In genomic region chr2:145753209-145753608, GRCh38 we compare ENCODE assay signal across 14 cellular contexts.
DNase-seq lines count a peak whose midpoint lies in the region; ATAC-seq and TF ChIP-seq lines count a peak whose summit lies in the region.
"Had no signal": no experiment of that assay in that cellular context is flagged by ENCODE, and none has a peak within 500 bp of the region (broad histone marks: within the 10 kb centered on the region; RNA-seq: fewer than 3 reads in every experiment).

No MANE protein-coding gene starts in this region.

- H3K9me3 ChIP-seq in right cardiac atrium (ENCODE audit: control insufficient read depth, low read length), result no peaks in the 10 kb centered on the region
- H3K9me3 ChIP-seq in heart right ventricle, result no peaks in the 10 kb centered on the region
- no peaks in the 10 kb centered on the region for H3K9me3 ChIP-seq in transverse colon
- H3K9me3 ChIP-seq: gastrocnemius medialis, neutrophil had no signal

- 51% methylated on average over 5 of the region's 5 CpGs for WGBS in right cardiac atrium
- 47 to 49% methylated on average over 5 of the region's 5 CpGs for WGBS in heart right ventricle, 2 donors
- whole genome bisulfite sequencing in transverse colon (ENCODE audit: low coverage in 1 of 2), 2 donors, result 71 to 74% methylated on average over 4 to 5 of the region's 5 CpGs

- no peak overlapping the region for H3K4me3 Mint-ChIP-seq in neural crest cell

- peaks cover 42% of the 10 kb centered on the region for H3K4me1 Mint-ChIP-seq in neural crest cell

- peak in 1 of 3 donors; percentile 36 for DNase-seq in right cardiac atrium
- DNase-seq in heart right ventricle, result no peak
- no peak for DNase-seq in coronary artery (ENCODE audit: low spot score)
- no peak for DNase-seq in neural crest cell (ENCODE audit: low read depth, low spot score)
- no peak for DNase-seq in transverse colon
- no peak for DNase-seq in NCI-H2029 treated with DMSO at 0.1 percent for 48 hours (lab: John Stamatoyannopoulos, UW)
- DNase-seq in NCI-H2171 treated with DMSO at 0.1 percent for 48 hours (lab: John Stamatoyannopoulos, UW), result no peak
- no peak for DNase-seq in NCI-H1092 (lab: John Stamatoyannopoulos, UW)
- DNase-seq: activated CD4-positive, alpha-beta T cell treated with anti-CD3 and anti-CD28 coated beads, Interleukin-2, amount 50 U/mL, for 1 hour; gastrocnemius medialis; SHP77 treated with DMSO at 0.1 percent for 48 hours had no signal

- H3K9me3 Mint-ChIP-seq in neural crest cell, result peaks cover 2% of the 10 kb centered on the region

- H3K4me1 ChIP-seq in right cardiac atrium (ENCODE audit: control insufficient read depth, insufficient read depth, low read length) (peaks cover 9% of the 10 kb centered on the region), heart right ventricle (peaks cover 0 to 40% (median 20%) of the 10 kb centered on the region in 9 donors), transverse colon (peaks cover 0 to 23% (median 0%) of the 10 kb centered on the region in 4 donors)

- H3K27ac ChIP-seq in right cardiac atrium (ENCODE audit: low read length) (peak overlapping the region; percentile 52), heart right ventricle (peak overlapping the region in 5 of 10 donors; percentile 27 to 81 (median 54)), coronary artery (peak overlapping the region; percentile 61 to 81), transverse colon (peak overlapping the region in 3 of 4 donors; percentile 61 to 75 (median 72))
- H3K27ac ChIP-seq: neutrophil had no signal

- in situ Hi-C loops in transverse colon (cut with MboI; ENCODE audit: low pct_ligation_motif_present in 1 of 4, low pct_unique_long_range_greater_than_20kb in 1 of 4, low sequenced_read_pairs in 3 of 4), result loop anchor here in 1 of 4 donors (25.0 kb wide), 1 partner anchor 1241 kb away; the partner anchor contains the start of gene ZEB2

- no peaks in the 10 kb centered on the region for H3K36me3 Mint-ChIP-seq in neural crest cell (ENCODE audit: low read depth)
- H3K36me3 Mint-ChIP-seq: activated naive CD4-positive, alpha-beta T cell treated with anti-CD3 and anti-CD28 coated beads, Interleukin-2, amount 50 U/mL, for 72 hours had no signal

- H3K27me3 ChIP-seq in right cardiac atrium (ENCODE audit: control insufficient read depth, insufficient read depth) (no peaks in the 10 kb centered on the region), heart right ventricle (no peaks in the 10 kb centered on the region), transverse colon (no peaks in the 10 kb centered on the region)
- H3K27me3 ChIP-seq: gastrocnemius medialis had no signal

- no peak for TF ChIP-seq POLR2A in transverse colon (IDR thresholded peaks at IDR 0.05)

- intact Hi-C loops in right cardiac atrium (cut with DNase I), result loop anchor here in 3 of 4 donors (5.0 to 10.0 kb wide), 2 partner anchors 1228 to 1236 kb away; partner anchors contain the start of gene ZEB2 (in 2 of the 3)
- intact Hi-C loops in heart right ventricle (cut with DNase I), result loop anchor here in 4 of 10 donors (5.0 to 10.0 kb wide), 3 partner anchors 1231 to 1368 kb away; partner anchors contain the start of gene ZEB2 (in 2 of the 4)
- intact Hi-C loops in transverse colon (cut with DNase I; ENCODE audit: low total_unique reads), result no loop called here

- no peak for TF ChIP-seq EP300 in transverse colon (IDR thresholded peaks at IDR 0.05; ENCODE audit: low read depth)

- H3K4me3 ChIP-seq in right cardiac atrium (ENCODE audit: low read length) (no peak overlapping the region), heart right ventricle (no peak overlapping the region), coronary artery (no peak overlapping the region), transverse colon (no peak overlapping the region)
- H3K4me3 ChIP-seq: gastrocnemius medialis, lung had no signal

- TF ChIP-seq CTCF in heart right ventricle (IDR thresholded peaks at IDR 0.05), result no peak
- no peak for TF ChIP-seq CTCF in coronary artery (IDR thresholded peaks at IDR 0.05)
- TF ChIP-seq CTCF in neural crest cell (conservative IDR thresholded peaks at IDR 0.05), result no peak
- TF ChIP-seq CTCF in transverse colon (IDR thresholded peaks at IDR 0.05), result no peak

- peak overlapping the region; percentile 91 for H3K27ac Mint-ChIP-seq in neural crest cell (ENCODE audit: unreplicated experiment)
- H3K27ac Mint-ChIP-seq: activated naive CD4-positive, alpha-beta T cell treated with anti-CD3 and anti-CD28 coated beads, Interleukin-2, amount 50 U/mL, for 72 hours had no signal

- H3K36me3 ChIP-seq in heart right ventricle, result no peaks in the 10 kb centered on the region
- no peaks in the 10 kb centered on the region for H3K36me3 ChIP-seq in transverse colon
- H3K36me3 ChIP-seq: gastrocnemius medialis, neutrophil had no signal

- no peaks in the 10 kb centered on the region for H3K27me3 Mint-ChIP-seq in neural crest cell (ENCODE audit: low read depth)

- no peak for ATAC-seq in right cardiac atrium
- ATAC-seq in heart right ventricle, result no peak
- ATAC-seq: activated naive CD4-positive, alpha-beta T cell treated with anti-CD3 and anti-CD28 coated beads, Interleukin-2, amount 50 U/mL, for 72 hours had no signal
